ENCODE assay signal across 8 cellular contexts in genomic region chr3:9732080-9732752, GRCh38. TPM values are rescaled to one million over a fixed set of nuclear protein-coding genes. Genes with fewer than 3 reads are reported as not detected.
DNase-seq lines count a peak whose midpoint lies in the region; ATAC-seq and TF ChIP-seq lines count a peak whose summit lies in the region.

No MANE protein-coding gene starts in this region.

- TF ChIP-seq POLR2A in erythroblast (IDR thresholded peaks at IDR 0.05; ENCODE audit: low read length), result no peak

- peak; percentile 70 for DNase-seq in HuH-7.5 (ENCODE audit: low spot score)
- peak; percentile 74 for DNase-seq in activated CD8-positive, alpha-beta memory T cell treated with anti-CD3 and anti-CD28 coated beads for 24 hours
- peak; percentile 58 to 72 for DNase-seq in erythroblast (lab: John Stamatoyannopoulos, UW)
- DNase-seq in natural killer cell treated with Interleukin-12 subunit alpha and Interleukin-12 subunit beta and Interleukin-15 and Interleukin-18, amount 100 ng/mL, for 72 hours (ENCODE audit: low spot score), result peak; percentile 75
- DNase-seq in mucosa of gallbladder (ENCODE audit: low spot score), result no peak
- DNase-seq in NCI-H1436 treated with DMSO at 0.1 percent for 48 hours (lab: John Stamatoyannopoulos, UW), result no peak

- H3K4me1 Mint-ChIP-seq in natural killer cell treated with Interleukin-12 subunit alpha and Interleukin-12 subunit beta and Interleukin-15 and Interleukin-18, amount 100 ng/mL, for 72 hours (ENCODE audit: low read depth in 2 of 2), result peaks cover 51 to 56% of the 10 kb centered on the region in 2 donors

- peak overlapping the region; percentile 81 to 94 for H3K27ac Mint-ChIP-seq in natural killer cell treated with Interleukin-12 subunit alpha and Interleukin-12 subunit beta and Interleukin-15 and Interleukin-18, amount 100 ng/mL, for 72 hours

- peaks cover 7% of the 10 kb centered on the region for H3K36me3 Mint-ChIP-seq in natural killer cell treated with Interleukin-12 subunit alpha and Interleukin-12 subunit beta and Interleukin-15 and Interleukin-18, amount 100 ng/mL, for 72 hours

- peak overlapping the region; percentile 85 for H3K27ac ChIP-seq in 22Rv1

- peak overlapping the region; percentile 98 for H3K4me3 Mint-ChIP-seq in natural killer cell treated with Interleukin-12 subunit alpha and Interleukin-12 subunit beta and Interleukin-15 and Interleukin-18, amount 100 ng/mL, for 72 hours

- no peak for TF ChIP-seq CTCF in 22Rv1 (IDR thresholded peaks at IDR 0.05)

- no peaks in the 10 kb centered on the region for H3K9me3 Mint-ChIP-seq in natural killer cell treated with Interleukin-12 subunit alpha and Interleukin-12 subunit beta and Interleukin-15 and Interleukin-18, amount 100 ng/mL, for 72 hours

- no peaks in the 10 kb centered on the region for H3K27me3 Mint-ChIP-seq in natural killer cell treated with Interleukin-12 subunit alpha and Interleukin-12 subunit beta and Interleukin-15 and Interleukin-18, amount 100 ng/mL, for 72 hours

- ATAC-seq in GM18907 (IDR thresholded peaks at IDR 0.05; ENCODE audit: unreplicated experiment), result peak; percentile 19
- peak in 1 of 2 donors; percentile 28 for ATAC-seq in natural killer cell treated with Interleukin-12 subunit alpha and Interleukin-12 subunit beta and Interleukin-15 and Interleukin-18, amount 100 ng/mL, for 72 hours

RNA-seq across cellular contexts. Expression of gene BRPF1, which starts 0.7 kb away (rescaled TPM):
- total RNA-seq in natural killer cell treated with Interleukin-12 subunit alpha and Interleukin-12 subunit beta and Interleukin-15 and Interleukin-18, amount 100 ng/mL, for 72 hours, result 10 to 100 TPM; 51.9 to 62.3 TPM
- total RNA-seq in mucosa of gallbladder, result 17.3 TPM

RNA-seq across cellular contexts. Expression of gene OGG1, which starts 17.5 kb away (rescaled TPM):
- 10 to 100 TPM; 35.9 to 42.5 TPM for total RNA-seq in natural killer cell treated with Interleukin-12 subunit alpha and Interleukin-12 subunit beta and Interleukin-15 and Interleukin-18, amount 100 ng/mL, for 72 hours
- 37.6 TPM for total RNA-seq in mucosa of gallbladder

RNA-seq across cellular contexts. Expression of gene CPNE9, which starts 28.6 kb away (rescaled TPM):
- total RNA-seq in natural killer cell treated with Interleukin-12 subunit alpha and Interleukin-12 subunit beta and Interleukin-15 and Interleukin-18, amount 100 ng/mL, for 72 hours, result under 1 TPM in 1 of 2 donors, not detected in 1; 0.29 TPM
- 0.37 TPM for total RNA-seq in mucosa of gallbladder

RNA-seq across cellular contexts. Expression of gene CAMK1, which starts 37.5 kb away (rescaled TPM):
- 10 to 100 TPM; 19.8 to 24.4 TPM for total RNA-seq in natural killer cell treated with Interleukin-12 subunit alpha and Interleukin-12 subunit beta and Interleukin-15 and Interleukin-18, amount 100 ng/mL, for 72 hours
- 30.6 TPM for total RNA-seq in mucosa of gallbladder

Comparison
In these comparisons a context has a peak if more than half of its experiments do, and no peak if none do; other contexts are left out.
1. DNase-seq: peak in HuH-7.5 (single experiment), activated CD8-positive, alpha-beta memory T cell treated with anti-CD3 and anti-CD28 coated beads for 24 hours (single experiment), erythroblast (2 of 2) and natural killer cell treated with Interleukin-12 subunit alpha and Interleukin-12 subunit beta and Interleukin-15 and Interleukin-18, amount 100 ng/mL, for 72 hours (single experiment); none in mucosa of gallbladder (single experiment) and NCI-H1436 treated with DMSO at 0.1 percent for 48 hours (single experiment).